In the genomic region with DNA sequence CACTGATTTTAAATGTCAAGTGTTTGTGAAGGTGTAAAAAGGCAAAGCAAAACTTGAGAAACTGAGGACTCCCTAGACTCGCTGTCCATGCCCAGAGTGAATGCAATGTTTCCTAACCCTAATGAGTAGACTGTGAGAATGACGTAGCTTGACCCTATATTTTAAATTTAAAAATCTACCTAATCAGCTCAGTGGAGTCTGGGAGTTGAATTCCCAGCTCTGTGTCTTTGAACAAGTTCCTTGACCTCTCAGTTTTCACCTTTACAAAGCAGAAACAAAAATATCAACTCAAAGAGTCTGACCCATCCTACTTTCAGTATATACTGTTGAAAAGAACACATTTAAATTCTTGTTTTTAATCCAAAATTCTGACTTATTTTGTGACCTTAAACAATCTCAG, we compare ENCODE assay signal across 32 cellular contexts. TPM values are rescaled to one million over a fixed set of nuclear protein-coding genes. Genes with fewer than 3 reads are reported as not detected.
"Had no signal": no experiment of that assay in that cellular context is flagged by ENCODE, and none has a peak within 500 bp of the region (broad histone marks: within the 10 kb centered on the region; RNA-seq: fewer than 3 reads in every experiment).

No MANE protein-coding gene starts in this region.

- H3K79me2 ChIP-seq: parathyroid adenoma had no signal

- H3K4me3 ChIP-seq: neural progenitor cell, ovary, psoas muscle, skin epidermis, spleen, stomach, thoracic aorta, thyroid gland, tibial nerve, upper lobe of left lung, vagina had no signal

- H3K4me1 ChIP-seq: parathyroid adenoma, psoas muscle, spleen, stomach, thyroid gland, tibial nerve, upper lobe of left lung, vagina had no signal

- H3K36me3 ChIP-seq: neural progenitor cell, ovary, spleen, stomach, thoracic aorta, thyroid gland, tibial nerve, upper lobe of left lung, vagina had no signal

- FAIRE-seq: urothelium cell line had no signal

- H2AFZ ChIP-seq: neural progenitor cell, parathyroid adenoma had no signal

- H3K9me3 ChIP-seq: ovary, psoas muscle, spleen, stomach, thoracic aorta, thyroid gland, tibial nerve, upper lobe of left lung, vagina had no signal

- H3K27me3 ChIP-seq: neural progenitor cell, ovary, thyroid gland, tibial nerve, upper lobe of left lung, vagina had no signal

- H3K27ac ChIP-seq: neural progenitor cell, ovary, parathyroid adenoma, psoas muscle, skin epidermis, spleen, stomach, thoracic aorta, thyroid gland, tibial nerve, upper lobe of left lung, vagina had no signal

- H3K4me2 ChIP-seq: neural progenitor cell, smooth muscle cell had no signal

- DNase-seq: naive thymus-derived CD4-positive, alpha-beta T cell; natural killer cell; occipital lobe; ovary; posterior cingulate gyrus; psoas muscle; right cardiac atrium; spleen; stimulated activated CD4-positive, alpha-beta T cell treated with anti-CD3 and anti-CD28 coated beads, Interleukin-12 subunit alpha, Interleukin-12 subunit beta, amount 100 ng/mL, for 4 hours; stimulated activated CD4-positive, alpha-beta T cell treated with anti-CD3 and anti-CD28 coated beads, Interleukin-1b, Interleukin-23, amount 100 ng/mL, for 48 hours; stimulated activated CD4-positive, alpha-beta T cell treated with anti-CD3 and anti-CD28 coated beads, Interleukin-2, amount 100 ng/mL, for 48 hours; stimulated activated CD4-positive, alpha-beta T cell treated with anti-CD3 and anti-CD28 coated beads, Interleukin-4, amount 100 ng/mL, for 24 hours; stimulated activated naive B cell treated with anti-CD40 and anti-IgM and Interleukin-4, amounts not matched to agents 10 μg/mL and 1 μg/mL and 100 μg/mL, for 72 hours; stimulated activated naive CD4-positive, alpha-beta T cell treated with Interleukin-2 at 50 U/mL for 16 hours; stomach; thyroid gland; trophoblast cell; upper lobe of left lung had no signal

- ATAC-seq: naive thymus-derived CD4-positive, alpha-beta T cell; natural killer cell; psoas muscle; right cardiac atrium; sciatic nerve; stimulated activated effector memory CD8-positive, alpha-beta T cell treated with anti-CD3 and anti-CD28 coated beads, Interleukin-12 subunit alpha, Interleukin-12 subunit beta, amount 100 ng/mL, for 72 hours; stimulated activated naive B cell treated with anti-CD40 and anti-IgM and Interleukin-4, amounts not matched to agents 10 μg/mL and 1 μg/mL and 100 μg/mL, for 72 hours had no signal

- H3K9ac ChIP-seq: neural progenitor cell, parathyroid adenoma had no signal

RNA-seq across cellular contexts. Expression of gene FGA, which starts 2.3 kb away (rescaled TPM):
- total RNA-seq: naive thymus-derived CD4-positive, alpha-beta T cell; natural killer cell; osteoblast; sciatic nerve; subcutaneous adipose tissue; temporal lobe; thoracic aorta; thyroid gland; vagina had no signal
- polyA plus RNA-seq: naive thymus-derived CD4-positive, alpha-beta T cell; neural cell; ovary; psoas muscle had no signal

RNA-seq across cellular contexts. Expression of gene FGG, which starts 24.3 kb away (rescaled TPM):
- total RNA-seq: naive thymus-derived CD4-positive, alpha-beta T cell; natural killer cell; osteoblast; sciatic nerve; smooth muscle cell; subcutaneous adipose tissue; temporal lobe; thoracic aorta; thyroid gland; tibial nerve; vagina had no signal
- polyA plus RNA-seq: naive thymus-derived CD4-positive, alpha-beta T cell; neural cell had no signal

RNA-seq across cellular contexts. Expression of gene FGB, which starts 25.4 kb away (rescaled TPM):
- total RNA-seq: naive thymus-derived CD4-positive, alpha-beta T cell; natural killer cell; osteoblast; sciatic nerve; smooth muscle cell; subcutaneous adipose tissue; temporal lobe; thoracic aorta; tibial nerve; vagina had no signal
- polyA plus RNA-seq: naive thymus-derived CD4-positive, alpha-beta T cell; neural cell; ovary; psoas muscle had no signal
